Comparison of ENCODE assay signal across 11 cellular contexts in genomic region chr1:6899141-6899540, GRCh38.
"Had no signal": no experiment of that assay in that cellular context is flagged by ENCODE, and none has a peak within 500 bp of the region (broad histone marks: within the 10 kb centered on the region; RNA-seq: fewer than 3 reads in every experiment).

No MANE protein-coding gene starts in this region.

- H3K9me3 ChIP-seq: heart right ventricle, left ventricle myocardium inferior had no signal

- H3K27ac ChIP-seq: heart right ventricle, left ventricle myocardium inferior had no signal

- DNase-seq: activated CD4-positive, alpha-beta T cell treated with anti-CD3 and anti-CD28 coated beads, Interleukin-2, amount 10 ng/mL, durations not matched to agents 24 days and 14 days; activated CD8-positive, alpha-beta memory T cell treated with anti-CD3 and anti-CD28 coated beads for 24 hours; activated naive CD4-positive, alpha-beta T cell treated with anti-CD3 and anti-CD28 coated beads for 36 hours; effector memory CD4-positive, alpha-beta T cell; heart right ventricle; left ventricle myocardium inferior; mesendoderm; stimulated activated CD4-positive, alpha-beta T cell treated with anti-CD3 and anti-CD28 coated beads, Interleukin-12 subunit alpha, Interleukin-12 subunit beta, amount 100 ng/mL, for 4 hours; stimulated activated naive CD4-positive, alpha-beta T cell treated with Interleukin-2 at 50 U/mL for 16 hours; T-cell; T1000 had no signal

- H3K4me1 ChIP-seq: heart right ventricle, left ventricle myocardium inferior had no signal

- H3K4me3 ChIP-seq: heart right ventricle, left ventricle myocardium inferior had no signal

- H3K27me3 ChIP-seq: heart right ventricle had no signal

- H3K36me3 ChIP-seq: left ventricle myocardium inferior had no signal
